In genomic region chr5:115374057-115374775, GRCh38 we compare ENCODE assay signal across 18 cellular contexts.
A peak's percentile ranks its signal among the peaks of the same experiment; 100 is the strongest.
DNase-seq lines count a peak whose midpoint lies in the region; ATAC-seq and TF ChIP-seq lines count a peak whose summit lies in the region.
"Had no signal": no experiment of that assay in that cellular context is flagged by ENCODE, and none has a peak within 500 bp of the region (broad histone marks: within the 10 kb centered on the region; RNA-seq: fewer than 3 reads in every experiment).

No MANE protein-coding gene starts in this region.

- DNase-seq in GM10248 (ENCODE audit: extremely low spot score) (no peak), M059J (ENCODE audit: low read depth) (peak; percentile 26), choroid plexus epithelial cell (ENCODE audit: low read depth) (no peak), neuronal stem cell (ENCODE audit: low spot score) (no peak), T-helper 2 cell (no peak), left ventricle myocardium superior (no peak)
- no peak for DNase-seq in stimulated activated naive CD4-positive, alpha-beta T cell (lab: John Stamatoyannopoulos, UW)
- DNase-seq: amygdala; colonic mucosa; DMS153; islet precursor cell; naive B cell; NCI-H1417 treated with DMSO at 0.1 percent for 48 hours; NCI-H446; stimulated activated CD4-positive, alpha-beta T cell treated with anti-CD3 and anti-CD28 coated beads, Interleukin-15, amount 100 ng/mL, for 24 hours had no signal

- no peak overlapping the region for H3K9ac ChIP-seq in neuronal stem cell (ENCODE audit: low read depth, low read length, poor library complexity)
- H3K9ac ChIP-seq: KMS-11 had no signal

- no peak overlapping the region for H3K18ac ChIP-seq in neuronal stem cell (ENCODE audit: low read length)

- no peak overlapping the region for H2BK5ac ChIP-seq in neuronal stem cell (ENCODE audit: low read length)

- H3K4ac ChIP-seq in neuronal stem cell (ENCODE audit: low read length): no peak overlapping the region

- no peaks in the 10 kb centered on the region for H3K9me3 ChIP-seq in neuronal stem cell (replicated peaks in 1 of 2; ENCODE audit: control insufficient read depth in 2 of 2, insufficient read depth in 1 of 2, low read depth in 1 of 2, low read length in 2 of 2)
- H3K9me3 ChIP-seq: colonic mucosa had no signal

- no peaks in the 10 kb centered on the region for H3K36me3 ChIP-seq in neuronal stem cell (replicated peaks in 1 of 2; ENCODE audit: control insufficient read depth in 2 of 2, insufficient read depth in 2 of 2, low read length in 2 of 2)
- H3K36me3 ChIP-seq: colonic mucosa had no signal

- H2BK15ac ChIP-seq in neuronal stem cell (ENCODE audit: low read length): no peak overlapping the region

- no peak overlapping the region for H2BK12ac ChIP-seq in neuronal stem cell (ENCODE audit: low read length)

- H4K91ac ChIP-seq in neuronal stem cell (ENCODE audit: low read depth, low read length, poor library complexity): no peak overlapping the region

- peak; percentile 18 for TF ChIP-seq CTCF in GM10248 (IDR thresholded peaks at IDR 0.05; ENCODE audit: control extremely low read depth, extremely low read depth, low read depth, missing control alignments)
- TF ChIP-seq CTCF in choroid plexus epithelial cell (conservative IDR thresholded peaks at IDR 0.05; ENCODE audit: low read depth, low read length): peak; percentile 33

- no peak overlapping the region for H3K14ac ChIP-seq in neuronal stem cell (ENCODE audit: low read length)

- no peaks in the 10 kb centered on the region for H3K79me1 ChIP-seq in neuronal stem cell (ENCODE audit: low read depth, low read length)

- H4K8ac ChIP-seq in neuronal stem cell (ENCODE audit: low read depth, low read length): no peak overlapping the region

- H3K4me2 ChIP-seq in neuronal stem cell (ENCODE audit: insufficient read depth, low read length, poor library complexity, severe bottlenecking): no peak overlapping the region

- ATAC-seq in left ventricle myocardium superior: no peak
- ATAC-seq: Panc1 had no signal

- no CpG with 5 or more reads among the region's 3 CpGs for WGBS in neuronal stem cell (ENCODE audit: extremely low coverage in 2 of 2, insufficient read length in 2 of 2, insufficient replicate concordance in 1 of 2), 2 donors

- H3K27me3 ChIP-seq in neuronal stem cell (ENCODE audit: control insufficient read depth in 3 of 3, insufficient read depth in 3 of 3, low read depth in 1 of 3, low read length in 3 of 3): no peaks in the 10 kb centered on the region
- H3K27me3 ChIP-seq: colonic mucosa had no signal

- peak overlapping the region; percentile 86 for H3K23ac ChIP-seq in neuronal stem cell (ENCODE audit: low read depth, low read length, poor library complexity)

- CTCF ChIA-PET in GM10248 (lab: Yijun Ruan, JAX): interaction anchor here (0.8 to 2.6 kb wide), 12 partner anchors 10 to 197 kb away, joined by 3 to 8 read pairs (median 3); no protein-coding TSS in a partner anchor

- H3K4me3 ChIP-seq in choroid plexus epithelial cell (ENCODE audit: low read depth, low read length) (no peak overlapping the region), neuronal stem cell (ENCODE audit: low read length in 2 of 2) (no peak overlapping the region)
- H3K4me3 ChIP-seq: colonic mucosa had no signal

- no peak overlapping the region for H2BK120ac ChIP-seq in neuronal stem cell (ENCODE audit: low read depth, low read length)

- H3K4me1 ChIP-seq in neuronal stem cell (ENCODE audit: control insufficient read depth in 2 of 2, insufficient read depth in 1 of 2, low read depth in 1 of 2, low read length in 2 of 2): no peaks in the 10 kb centered on the region

- no peak overlapping the region for H3K27ac ChIP-seq in neuronal stem cell (replicated peaks; ENCODE audit: low read length)
- H3K27ac ChIP-seq: colonic mucosa, epithelial cell of prostate, KMS-11 had no signal

- intact Hi-C loops in left ventricle myocardium superior (cut with micrococcal nuclease): loop anchor here (10.0 kb wide), 1 partner anchor 59 kb away; no protein-coding TSS in a partner anchor

- POLR2A ChIA-PET in GM10248 (lab: Yijun Ruan, JAX): no interaction called here

- no peak overlapping the region for H2AK5ac ChIP-seq in neuronal stem cell (ENCODE audit: low read depth, low read length)

- H2AFZ ChIP-seq in neuronal stem cell (ENCODE audit: low read length): no peak overlapping the region
